15 cellular contexts compared by ENCODE assay signal in the genomic region with DNA sequence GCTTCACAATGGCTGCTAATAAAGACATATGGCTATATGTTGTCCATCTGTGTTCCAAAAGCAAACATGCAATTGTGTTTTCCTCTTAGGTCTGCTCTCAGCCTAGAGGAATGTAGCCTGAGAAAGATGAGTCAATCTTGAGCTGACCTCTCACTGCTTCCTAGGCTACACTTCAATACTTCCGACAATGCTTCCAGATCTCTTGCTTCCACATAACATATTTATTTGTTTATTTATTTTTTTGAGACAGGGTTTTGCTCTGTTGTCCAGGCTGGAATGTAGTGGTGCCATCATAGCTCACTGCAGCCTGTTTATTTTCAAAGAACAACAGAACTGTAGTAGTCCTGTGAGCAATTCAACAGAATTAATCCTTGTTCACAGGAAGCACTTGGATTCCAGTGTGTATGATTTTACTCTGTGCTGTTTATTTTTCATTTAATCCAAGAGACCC.
DNase-seq lines count a peak whose midpoint lies in the region; ATAC-seq, FAIRE-seq and TF ChIP-seq lines count a peak whose summit lies in the region.
"Had no signal": no experiment of that assay in that cellular context is flagged by ENCODE, and none has a peak within 500 bp of the region (broad histone marks: within the 10 kb centered on the region; RNA-seq: fewer than 3 reads in every experiment).

No MANE protein-coding gene starts in this region.

- no peak overlapping the region for H3K9ac ChIP-seq in kidney (ENCODE audit: low read length in 2 of 2)

- peaks cover 0 to 21% (median 15%) of the 10 kb centered on the region in 11 donors for H3K9me3 ChIP-seq in heart right ventricle
- H3K9me3 ChIP-seq in right atrium auricular region: peaks cover 0 to 13% of the 10 kb centered on the region in 2 donors
- H3K9me3 ChIP-seq in kidney (ENCODE audit: control insufficient read depth in 1 of 2, low read length in 2 of 2): peaks cover 0 to 5% of the 10 kb centered on the region in 2 donors

- no peak for DNase-seq in heart right ventricle
- no peak for DNase-seq in right atrium auricular region (ENCODE audit: low spot score)
- peak; percentile 63 for DNase-seq in brain microvascular endothelial cell
- DNase-seq in kidney: no peak
- DNase-seq in urothelium cell line (ENCODE audit: low spot score): peak; percentile 7
- DNase-seq in SIG-M5 treated with dmso at 0.1 percent for 504 hours (lab: John Stamatoyannopoulos, UW; ENCODE audit: unreplicated experiment): no peak
- no peak for DNase-seq in NOMO-1 treated with DMSO at 0.1 percent for 48 hours (lab: John Stamatoyannopoulos, UW; ENCODE audit: unreplicated experiment)
- DNase-seq: activated naive CD8-positive, alpha-beta T cell treated with anti-CD3 and anti-CD28 coated beads, Interleukin-2, amount 10 ng/mL, durations not matched to agents 7 days and 5 days; NCI-H1694 treated with DMSO at 0.1 percent for 48 hours; occipital lobe; stimulated activated CD4-positive, alpha-beta T cell treated with anti-CD3 and anti-CD28 coated beads, Interleukin-4, amount 100 ng/mL, for 4 hours; stimulated activated naive CD8-positive, alpha-beta T cell treated with anti-CD3 and anti-CD28 coated beads, Interleukin-15, amount 100 ng/mL, for 72 hours; T-helper 17 cell had no signal

- H3K27ac ChIP-seq in heart right ventricle (peak overlapping the region; percentile 9 to 81 (median 63)), right atrium auricular region (peak overlapping the region in 1 of 2 donors; percentile 40), brain microvascular endothelial cell (peak overlapping the region; percentile 58), kidney (ENCODE audit: low read depth in 2 of 2, low read length in 2 of 2) (peak overlapping the region; percentile 12 to 34)

- H3K4me1 ChIP-seq in heart right ventricle (peaks cover 0 to 62% (median 35%) of the 10 kb centered on the region in 9 donors), right atrium auricular region (peaks cover 0 to 29% of the 10 kb centered on the region in 2 donors), kidney (ENCODE audit: control insufficient read depth in 1 of 2, insufficient read depth in 1 of 2, low read depth in 1 of 2, low read length in 2 of 2) (no peaks in the 10 kb centered on the region)

- no peaks in the 10 kb centered on the region for H3K27me3 ChIP-seq in heart right ventricle
- H3K27me3 ChIP-seq in right atrium auricular region: no peaks in the 10 kb centered on the region
- no peaks in the 10 kb centered on the region for H3K27me3 ChIP-seq in brain microvascular endothelial cell (replicated peaks)

- intact Hi-C loops in heart right ventricle (cut with DNase I) (loop anchor here in 1 of 10 donors (5.0 kb wide), 1 partner anchor 118 kb away; no protein-coding TSS in a partner anchor), kidney (cut with DNase I) (no loop called here)

- in situ Hi-C loops in brain microvascular endothelial cell (cut with HindIII; ENCODE audit: low pct_ligation_motif_present, low sequenced_read_pairs): no loop called here

- ATAC-seq in heart right ventricle: peak in 6 of 8 donors; percentile 6 to 50 (median 44)
- ATAC-seq in HG03108 (IDR thresholded peaks at IDR 0.05; ENCODE audit: unreplicated experiment): no peak
- ATAC-seq: stimulated activated naive CD8-positive, alpha-beta T cell treated with anti-CD3 and anti-CD28 coated beads, Interleukin-15, amount 100 ng/mL, for 72 hours; T-helper 17 cell had no signal

- TF ChIP-seq CTCF in heart right ventricle (IDR thresholded peaks at IDR 0.05) (no peak), right atrium auricular region (IDR thresholded peaks at IDR 0.05) (no peak), brain microvascular endothelial cell (IDR thresholded peaks at IDR 0.05; ENCODE audit: low read depth, low read length, missing control alignments) (no peak), kidney (IDR thresholded peaks at IDR 0.05; ENCODE audit: borderline replicate concordance, extremely low read depth, insufficient read depth) (no peak)

- no peak overlapping the region for H3K4me3 ChIP-seq in heart right ventricle
- H3K4me3 ChIP-seq in right atrium auricular region: no peak overlapping the region
- H3K4me3 ChIP-seq in brain microvascular endothelial cell (ENCODE audit: low read depth, low read length): no peak overlapping the region
- no peak overlapping the region for H3K4me3 ChIP-seq in kidney (ENCODE audit: low read length in 2 of 2)

- no peaks in the 10 kb centered on the region for H3K36me3 ChIP-seq in heart right ventricle
- H3K36me3 ChIP-seq in right atrium auricular region: no peaks in the 10 kb centered on the region
- H3K36me3 ChIP-seq in brain microvascular endothelial cell (replicated peaks): no peaks in the 10 kb centered on the region
- no peaks in the 10 kb centered on the region for H3K36me3 ChIP-seq in kidney (ENCODE audit: control insufficient read depth in 1 of 2, insufficient read depth in 2 of 2, low read length in 2 of 2)

- WGBS in heart right ventricle, 2 donors: 58 to 59% methylated on average over 1 of the region's 1 CpG

- FAIRE-seq in kidney (lab: Jason Lieb, UNC) (no peak), urothelium cell line (lab: Jason Lieb, UNC) (no peak)
- FAIRE-seq: islet of Langerhans had no signal

Comparison
In these comparisons a context has a peak if more than half of its experiments do, and no peak if none do; other contexts are left out.
1. DNase-seq: peak in brain microvascular endothelial cell (single experiment) and urothelium cell line (single experiment); none in heart right ventricle (0 of 2), right atrium auricular region (single experiment), kidney (single experiment), SIG-M5 treated with dmso at 0.1 percent for 504 hours (single experiment) and NOMO-1 treated with DMSO at 0.1 percent for 48 hours (single experiment).